ENCODE assay signal across 1 cellular context in the genomic region with DNA sequence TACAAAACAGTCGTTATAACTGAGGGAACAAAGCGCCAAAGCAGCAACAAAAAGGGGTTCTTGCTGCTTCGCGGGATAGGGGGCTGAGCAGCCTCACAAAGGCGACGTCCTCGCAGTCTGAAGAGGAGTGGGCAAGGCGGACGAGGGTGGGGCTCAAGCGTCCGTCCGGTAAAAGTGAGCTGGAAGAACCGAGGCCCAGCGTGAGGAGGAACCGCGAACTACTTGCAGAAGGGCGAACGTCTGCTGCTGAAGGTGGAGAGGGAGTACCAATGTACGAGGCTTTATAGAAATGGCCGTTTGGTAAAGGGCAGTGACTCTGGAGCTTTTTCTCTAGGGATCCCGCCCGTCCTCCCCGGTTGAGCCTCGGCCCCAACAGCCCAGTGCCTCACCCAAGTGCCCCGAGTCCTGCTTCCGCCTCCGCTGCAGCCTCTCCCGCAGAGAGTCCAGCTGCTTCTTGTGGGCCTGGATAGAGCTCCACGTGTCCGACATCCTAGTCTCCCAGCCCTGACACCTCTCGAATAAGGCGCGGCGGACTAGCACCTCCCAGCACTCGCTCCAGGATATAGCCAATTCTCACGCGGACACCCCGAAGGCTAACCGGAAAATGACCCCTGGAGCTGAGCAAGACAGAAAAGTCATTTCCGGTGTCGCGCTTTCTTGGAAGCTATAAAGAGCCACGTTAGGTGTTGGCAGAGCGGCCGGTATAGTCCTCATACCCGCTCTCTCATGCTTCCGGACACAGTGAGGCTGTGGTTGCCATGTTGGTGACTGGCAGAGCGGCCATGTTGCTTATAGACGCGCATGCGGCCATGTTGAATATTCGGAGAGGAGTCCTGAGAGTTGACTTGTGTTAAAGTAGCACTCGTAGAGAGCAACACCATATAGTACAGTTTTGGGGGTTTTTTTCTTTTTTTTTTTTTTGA.
TF ChIP-seq lines count a peak whose summit lies in the region.

A gene (minus strand): TSS at position 606 of the 923 bp plus-strand sequence. CDS start 117 bp downstream, at position 489.

TF ChIP-seq in HepG2, 621 proteins besides CTCF, POLR2A, EP300 and RAD21 (continued from another document and continues in another):
- TF ChIP-seq, protein P1, sequence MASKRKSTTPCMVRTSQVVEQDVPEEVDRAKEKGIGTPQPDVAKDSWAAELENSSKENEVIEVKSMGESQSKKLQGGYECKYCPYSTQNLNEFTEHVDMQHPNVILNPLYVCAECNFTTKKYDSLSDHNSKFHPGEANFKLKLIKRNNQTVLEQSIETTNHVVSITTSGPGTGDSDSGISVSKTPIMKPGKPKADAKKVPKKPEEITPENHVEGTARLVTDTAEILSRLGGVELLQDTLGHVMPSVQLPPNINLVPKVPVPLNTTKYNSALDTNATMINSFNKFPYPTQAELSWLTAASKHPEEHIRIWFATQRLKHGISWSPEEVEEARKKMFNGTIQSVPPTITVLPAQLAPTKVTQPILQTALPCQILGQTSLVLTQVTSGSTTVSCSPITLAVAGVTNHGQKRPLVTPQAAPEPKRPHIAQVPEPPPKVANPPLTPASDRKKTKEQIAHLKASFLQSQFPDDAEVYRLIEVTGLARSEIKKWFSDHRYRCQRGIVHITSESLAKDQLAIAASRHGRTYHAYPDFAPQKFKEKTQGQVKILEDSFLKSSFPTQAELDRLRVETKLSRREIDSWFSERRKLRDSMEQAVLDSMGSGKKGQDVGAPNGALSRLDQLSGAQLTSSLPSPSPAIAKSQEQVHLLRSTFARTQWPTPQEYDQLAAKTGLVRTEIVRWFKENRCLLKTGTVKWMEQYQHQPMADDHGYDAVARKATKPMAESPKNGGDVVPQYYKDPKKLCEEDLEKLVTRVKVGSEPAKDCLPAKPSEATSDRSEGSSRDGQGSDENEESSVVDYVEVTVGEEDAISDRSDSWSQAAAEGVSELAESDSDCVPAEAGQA (IDR thresholded peaks at IDR 0.05; ENCODE audit: low read depth): peak; percentile 100
- TF ChIP-seq, protein P1 (CRISPR knock-in tag; IDR thresholded peaks at IDR 0.05; ENCODE audit: borderline replicate concordance): 0 out of 2 replicates have a peak, but pooled peaks have one; percentile 41
- peak; percentile 61 for TF ChIP-seq KLF6 (CRISPR knock-in tag; IDR thresholded peaks at IDR 0.05)
- TF ChIP-seq PAX8 (CRISPR knock-in tag; IDR thresholded peaks at IDR 0.05; ENCODE audit: borderline replicate concordance): 0 out of 2 replicates have a peak, but pooled peaks have one; percentile 1
- peak; percentile 90 for TF ChIP-seq XRCC5 (optimal IDR thresholded peaks at IDR 0.05; ENCODE audit: low read length)
- TF ChIP-seq ZNF790 (CRISPR knock-in tag; IDR thresholded peaks at IDR 0.05; ENCODE audit: borderline replicate concordance): no peak
- TF ChIP-seq KLF15 (CRISPR knock-in tag; IDR thresholded peaks at IDR 0.05; ENCODE audit: borderline replicate concordance): 0 out of 2 replicates have a peak, but pooled peaks have one; percentile 34
- TF ChIP-seq, protein P2, sequence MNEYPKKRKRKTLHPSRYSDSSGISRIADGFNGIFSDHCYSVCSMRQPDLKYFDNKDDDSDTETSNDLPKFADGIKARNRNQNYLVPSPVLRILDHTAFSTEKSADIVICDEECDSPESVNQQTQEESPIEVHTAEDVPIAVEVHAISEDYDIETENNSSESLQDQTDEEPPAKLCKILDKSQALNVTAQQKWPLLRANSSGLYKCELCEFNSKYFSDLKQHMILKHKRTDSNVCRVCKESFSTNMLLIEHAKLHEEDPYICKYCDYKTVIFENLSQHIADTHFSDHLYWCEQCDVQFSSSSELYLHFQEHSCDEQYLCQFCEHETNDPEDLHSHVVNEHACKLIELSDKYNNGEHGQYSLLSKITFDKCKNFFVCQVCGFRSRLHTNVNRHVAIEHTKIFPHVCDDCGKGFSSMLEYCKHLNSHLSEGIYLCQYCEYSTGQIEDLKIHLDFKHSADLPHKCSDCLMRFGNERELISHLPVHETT (CRISPR knock-in tag; conservative IDR thresholded peaks at IDR 0.05): no peak; the same call in 1 of the 2 replicates
- peak; percentile 76; the same call in 1 of the 2 replicates for TF ChIP-seq CC2D1A (CRISPR knock-in tag; IDR thresholded peaks at IDR 0.05)
- TF ChIP-seq ZNF772 (CRISPR knock-in tag; IDR thresholded peaks at IDR 0.05): peak; percentile 93
- TF ChIP-seq TEAD3 (CRISPR knock-in tag; optimal IDR thresholded peaks at IDR 0.05; ENCODE audit: borderline replicate concordance): peak; percentile 79
- TF ChIP-seq, protein P3, sequence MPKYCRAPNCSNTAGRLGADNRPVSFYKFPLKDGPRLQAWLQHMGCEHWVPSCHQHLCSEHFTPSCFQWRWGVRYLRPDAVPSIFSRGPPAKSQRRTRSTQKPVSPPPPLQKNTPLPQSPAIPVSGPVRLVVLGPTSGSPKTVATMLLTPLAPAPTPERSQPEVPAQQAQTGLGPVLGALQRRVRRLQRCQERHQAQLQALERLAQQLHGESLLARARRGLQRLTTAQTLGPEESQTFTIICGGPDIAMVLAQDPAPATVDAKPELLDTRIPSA (CRISPR knock-in tag; IDR thresholded peaks at IDR 0.05; ENCODE audit: borderline replicate concordance): no peak
- TF ChIP-seq, protein P4, sequence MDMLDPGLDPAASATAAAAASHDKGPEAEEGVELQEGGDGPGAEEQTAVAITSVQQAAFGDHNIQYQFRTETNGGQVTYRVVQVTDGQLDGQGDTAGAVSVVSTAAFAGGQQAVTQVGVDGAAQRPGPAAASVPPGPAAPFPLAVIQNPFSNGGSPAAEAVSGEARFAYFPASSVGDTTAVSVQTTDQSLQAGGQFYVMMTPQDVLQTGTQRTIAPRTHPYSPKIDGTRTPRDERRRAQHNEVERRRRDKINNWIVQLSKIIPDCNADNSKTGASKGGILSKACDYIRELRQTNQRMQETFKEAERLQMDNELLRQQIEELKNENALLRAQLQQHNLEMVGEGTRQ (IDR thresholded peaks at IDR 0.05; ENCODE audit: low read depth, low read length): 0 out of 2 replicates have a peak, but pooled peaks have one; percentile 2
- TF ChIP-seq, protein P4 (CRISPR knock-in tag; IDR thresholded peaks at IDR 0.05; ENCODE audit: borderline replicate concordance): no peak; the same call in 1 of the 2 replicates
- peak; percentile 92; the same call in 1 of the 2 replicates for TF ChIP-seq ZNF749 (CRISPR knock-in tag; IDR thresholded peaks at IDR 0.05; ENCODE audit: borderline replicate concordance)
- peak; percentile 30; the same call in 1 of the 2 replicates for TF ChIP-seq RAD51 (IDR thresholded peaks at IDR 0.05; ENCODE audit: borderline replicate concordance)
- TF ChIP-seq ZBTB3 (CRISPR knock-in tag; IDR thresholded peaks at IDR 0.05; ENCODE audit: borderline replicate concordance, low read depth): no peak
- peak; percentile 97; the same call in 1 of the 2 replicates for TF ChIP-seq ZNF546 (CRISPR knock-in tag; conservative IDR thresholded peaks at IDR 0.05)
- TF ChIP-seq, protein P5, sequence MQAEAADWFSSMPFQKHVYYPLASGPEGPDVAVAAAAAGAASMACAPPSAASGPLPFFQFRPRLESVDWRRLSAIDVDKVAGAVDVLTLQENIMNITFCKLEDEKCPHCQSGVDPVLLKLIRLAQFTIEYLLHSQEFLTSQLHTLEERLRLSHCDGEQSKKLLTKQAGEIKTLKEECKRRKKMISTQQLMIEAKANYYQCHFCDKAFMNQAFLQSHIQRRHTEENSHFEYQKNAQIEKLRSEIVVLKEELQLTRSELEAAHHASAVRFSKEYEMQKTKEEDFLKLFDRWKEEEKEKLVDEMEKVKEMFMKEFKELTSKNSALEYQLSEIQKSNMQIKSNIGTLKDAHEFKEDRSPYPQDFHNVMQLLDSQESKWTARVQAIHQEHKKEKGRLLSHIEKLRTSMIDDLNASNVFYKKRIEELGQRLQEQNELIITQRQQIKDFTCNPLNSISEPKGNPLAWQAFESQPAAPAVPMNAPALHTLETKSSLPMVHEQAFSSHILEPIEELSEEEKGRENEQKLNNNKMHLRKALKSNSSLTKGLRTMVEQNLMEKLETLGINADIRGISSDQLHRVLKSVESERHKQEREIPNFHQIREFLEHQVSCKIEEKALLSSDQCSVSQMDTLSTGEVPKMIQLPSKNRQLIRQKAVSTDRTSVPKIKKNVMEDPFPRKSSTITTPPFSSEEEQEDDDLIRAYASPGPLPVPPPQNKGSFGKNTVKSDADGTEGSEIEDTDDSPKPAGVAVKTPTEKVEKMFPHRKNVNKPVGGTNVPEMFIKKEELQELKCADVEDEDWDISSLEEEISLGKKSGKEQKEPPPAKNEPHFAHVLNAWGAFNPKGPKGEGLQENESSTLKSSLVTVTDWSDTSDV (CRISPR knock-in tag; IDR thresholded peaks at IDR 0.05): 0 out of 2 replicates have a peak, but pooled peaks have one; percentile 37
- TF ChIP-seq ZNF136 (CRISPR knock-in tag; IDR thresholded peaks at IDR 0.05; ENCODE audit: low read depth): peak; percentile 70; the same call in 1 of the 2 replicates
- TF ChIP-seq ZNF230 (CRISPR knock-in tag; IDR thresholded peaks at IDR 0.05): peak; percentile 83; the same call in 1 of the 2 replicates
- TF ChIP-seq NFKBIZ (CRISPR knock-in tag; IDR thresholded peaks at IDR 0.05): peak; percentile 89
- peak; percentile 93 for TF ChIP-seq SP4 (CRISPR knock-in tag; IDR thresholded peaks at IDR 0.05)
- TF ChIP-seq WIZ (CRISPR knock-in tag; IDR thresholded peaks at IDR 0.05): no peak
- TF ChIP-seq, protein P6, sequence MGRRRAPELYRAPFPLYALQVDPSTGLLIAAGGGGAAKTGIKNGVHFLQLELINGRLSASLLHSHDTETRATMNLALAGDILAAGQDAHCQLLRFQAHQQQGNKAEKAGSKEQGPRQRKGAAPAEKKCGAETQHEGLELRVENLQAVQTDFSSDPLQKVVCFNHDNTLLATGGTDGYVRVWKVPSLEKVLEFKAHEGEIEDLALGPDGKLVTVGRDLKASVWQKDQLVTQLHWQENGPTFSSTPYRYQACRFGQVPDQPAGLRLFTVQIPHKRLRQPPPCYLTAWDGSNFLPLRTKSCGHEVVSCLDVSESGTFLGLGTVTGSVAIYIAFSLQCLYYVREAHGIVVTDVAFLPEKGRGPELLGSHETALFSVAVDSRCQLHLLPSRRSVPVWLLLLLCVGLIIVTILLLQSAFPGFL (CRISPR knock-in tag; IDR thresholded peaks at IDR 0.05): peak; percentile 91; the same call in 1 of the 2 replicates
- no peak for TF ChIP-seq NONO (IDR thresholded peaks at IDR 0.05)
- TF ChIP-seq NONO (CRISPR knock-in tag; conservative IDR thresholded peaks at IDR 0.05): peak; percentile 92
- TF ChIP-seq, protein P7, sequence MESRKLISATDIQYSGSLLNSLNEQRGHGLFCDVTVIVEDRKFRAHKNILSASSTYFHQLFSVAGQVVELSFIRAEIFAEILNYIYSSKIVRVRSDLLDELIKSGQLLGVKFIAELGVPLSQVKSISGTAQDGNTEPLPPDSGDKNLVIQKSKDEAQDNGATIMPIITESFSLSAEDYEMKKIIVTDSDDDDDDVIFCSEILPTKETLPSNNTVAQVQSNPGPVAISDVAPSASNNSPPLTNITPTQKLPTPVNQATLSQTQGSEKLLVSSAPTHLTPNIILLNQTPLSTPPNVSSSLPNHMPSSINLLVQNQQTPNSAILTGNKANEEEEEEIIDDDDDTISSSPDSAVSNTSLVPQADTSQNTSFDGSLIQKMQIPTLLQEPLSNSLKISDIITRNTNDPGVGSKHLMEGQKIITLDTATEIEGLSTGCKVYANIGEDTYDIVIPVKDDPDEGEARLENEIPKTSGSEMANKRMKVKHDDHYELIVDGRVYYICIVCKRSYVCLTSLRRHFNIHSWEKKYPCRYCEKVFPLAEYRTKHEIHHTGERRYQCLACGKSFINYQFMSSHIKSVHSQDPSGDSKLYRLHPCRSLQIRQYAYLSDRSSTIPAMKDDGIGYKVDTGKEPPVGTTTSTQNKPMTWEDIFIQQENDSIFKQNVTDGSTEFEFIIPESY (CRISPR knock-in tag; IDR thresholded peaks at IDR 0.05): no peak
- peak; percentile 95 for TF ChIP-seq ARNT2 (CRISPR knock-in tag; IDR thresholded peaks at IDR 0.05; ENCODE audit: low read depth)
- peak; percentile 18; the same call in 1 of the 2 replicates for TF ChIP-seq NFYC (CRISPR knock-in tag; IDR thresholded peaks at IDR 0.05)
- TF ChIP-seq ZNF550 (CRISPR knock-in tag; IDR thresholded peaks at IDR 0.05; ENCODE audit: borderline replicate concordance): no peak
- TF ChIP-seq, protein P8, sequence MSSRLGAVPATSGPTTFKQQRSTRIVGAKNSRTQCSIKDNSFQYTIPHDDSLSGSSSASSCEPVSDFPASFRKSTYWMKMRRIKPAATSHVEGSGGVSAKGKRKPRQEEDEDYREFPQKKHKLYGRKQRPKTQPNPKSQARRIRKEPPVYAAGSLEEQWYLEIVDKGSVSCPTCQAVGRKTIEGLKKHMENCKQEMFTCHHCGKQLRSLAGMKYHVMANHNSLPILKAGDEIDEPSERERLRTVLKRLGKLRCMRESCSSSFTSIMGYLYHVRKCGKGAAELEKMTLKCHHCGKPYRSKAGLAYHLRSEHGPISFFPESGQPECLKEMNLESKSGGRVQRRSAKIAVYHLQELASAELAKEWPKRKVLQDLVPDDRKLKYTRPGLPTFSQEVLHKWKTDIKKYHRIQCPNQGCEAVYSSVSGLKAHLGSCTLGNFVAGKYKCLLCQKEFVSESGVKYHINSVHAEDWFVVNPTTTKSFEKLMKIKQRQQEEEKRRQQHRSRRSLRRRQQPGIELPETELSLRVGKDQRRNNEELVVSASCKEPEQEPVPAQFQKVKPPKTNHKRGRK (CRISPR knock-in tag; IDR thresholded peaks at IDR 0.05): no peak
- TF ChIP-seq, protein P9, sequence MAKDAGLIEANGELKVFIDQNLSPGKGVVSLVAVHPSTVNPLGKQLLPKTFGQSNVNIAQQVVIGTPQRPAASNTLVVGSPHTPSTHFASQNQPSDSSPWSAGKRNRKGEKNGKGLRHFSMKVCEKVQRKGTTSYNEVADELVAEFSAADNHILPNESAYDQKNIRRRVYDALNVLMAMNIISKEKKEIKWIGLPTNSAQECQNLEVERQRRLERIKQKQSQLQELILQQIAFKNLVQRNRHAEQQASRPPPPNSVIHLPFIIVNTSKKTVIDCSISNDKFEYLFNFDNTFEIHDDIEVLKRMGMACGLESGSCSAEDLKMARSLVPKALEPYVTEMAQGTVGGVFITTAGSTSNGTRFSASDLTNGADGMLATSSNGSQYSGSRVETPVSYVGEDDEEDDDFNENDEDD (CRISPR knock-in tag; IDR thresholded peaks at IDR 0.05; ENCODE audit: borderline replicate concordance): peak; percentile 97
- TF ChIP-seq ZBTB38 (CRISPR knock-in tag; IDR thresholded peaks at IDR 0.05): peak; percentile 93
